In the genomic region with DNA sequence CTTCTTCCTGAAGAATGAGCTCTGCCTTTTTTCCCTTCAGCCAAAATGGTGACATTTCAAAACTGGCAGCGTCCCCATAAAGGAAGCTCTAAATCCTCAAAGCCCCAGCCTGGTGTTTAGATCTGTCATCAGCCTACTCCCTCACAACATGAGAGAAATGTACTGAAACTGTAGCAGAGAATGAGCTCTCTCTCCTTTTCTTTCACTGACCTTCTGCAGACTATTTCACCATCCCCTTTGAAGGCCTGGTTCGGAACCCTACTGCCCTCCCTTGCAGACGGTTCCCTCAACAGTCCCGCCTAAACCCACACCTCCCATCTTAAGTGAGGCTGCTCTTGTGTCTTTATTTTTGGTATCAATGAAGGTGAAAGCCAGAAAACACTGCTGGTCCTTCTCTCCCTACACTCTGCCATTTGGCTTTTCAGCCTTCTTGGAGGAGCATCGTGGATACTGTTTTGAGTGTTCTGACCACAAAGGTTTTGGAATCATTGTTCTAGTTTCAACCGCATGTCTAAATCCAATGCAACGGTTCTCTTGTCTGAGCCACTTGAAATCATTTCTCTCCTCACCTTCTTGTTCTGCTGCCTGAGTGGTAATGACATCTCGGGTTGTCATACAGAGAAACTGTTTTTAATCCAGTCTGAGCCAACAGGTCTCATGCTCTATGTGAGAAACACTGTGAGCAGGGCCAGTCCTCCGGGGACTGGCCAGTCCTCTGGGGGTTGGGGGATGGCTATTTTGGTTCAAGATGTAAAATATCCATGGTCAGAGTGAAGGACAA, we compare ENCODE assay signal across 10 cellular contexts. TPM values are rescaled to one million over a fixed set of nuclear protein-coding genes. Genes with fewer than 3 reads are reported as not detected.
DNase-seq lines count a peak whose midpoint lies in the region; ATAC-seq and TF ChIP-seq lines count a peak whose summit lies in the region.
"Had no signal": no experiment of that assay in that cellular context is flagged by ENCODE, and none has a peak within 500 bp of the region (broad histone marks: within the 10 kb centered on the region; RNA-seq: fewer than 3 reads in every experiment).

No MANE protein-coding gene starts in this region.

- 0 out of 2 replicates have a peak overlapping the region, but pooled peaks have one; percentile 13 for H2AFZ ChIP-seq in OCI-LY7 (ENCODE audit: low read length)
- H2AFZ ChIP-seq: PC-9 had no signal

- H3K4me2 ChIP-seq in OCI-LY7 (ENCODE audit: low read length), result no peak overlapping the region
- H3K4me2 ChIP-seq: PC-9 had no signal

- no peaks in the 10 kb centered on the region for H4K20me1 ChIP-seq in OCI-LY7 (ENCODE audit: insufficient read depth, low read length)

- no peak overlapping the region for H3K4me3 ChIP-seq in OCI-LY7 (ENCODE audit: low read depth, low read length, poor library complexity, severe bottlenecking)
- H3K4me3 ChIP-seq: PC-9 had no signal

- intact Hi-C loops in OCI-LY7 (cut with micrococcal nuclease; ENCODE audit: unreplicated experiment), result no loop called here

- ATAC-seq in HG02642 (IDR thresholded peaks at IDR 0.05; ENCODE audit: poor library complexity, unreplicated experiment), result peak; percentile 69
- peak; percentile 66 to 67 for ATAC-seq in natural killer cell treated with Interleukin-12 subunit alpha and Interleukin-12 subunit beta and Interleukin-15 and Interleukin-18, amount 100 ng/mL, for 72 hours

- DNase-seq in activated CD4-positive, alpha-beta T cell treated with anti-CD3 and anti-CD28 coated beads for 48 hours, result peak; percentile 51
- no peak for DNase-seq in activated CD4-positive, alpha-beta T cell treated with anti-CD3 and anti-CD28 coated beads for 1 hour
- DNase-seq in OCI-LY7 (ENCODE audit: low spot score) (no peak), superior temporal gyrus (ENCODE audit: extremely low spot score) (no peak), DMS153 treated with DMSO at 0.1 percent for 48 hours (lab: John Stamatoyannopoulos, UW; ENCODE audit: unreplicated experiment) (no peak), kidney glomerular epithelial cell (lab: John Stamatoyannopoulos, UW) (no peak)
- DNase-seq in natural killer cell treated with Interleukin-12 subunit alpha and Interleukin-12 subunit beta and Interleukin-15 and Interleukin-18, amount 100 ng/mL, for 72 hours (ENCODE audit: low spot score), result peak; percentile 67
- DNase-seq: PC-9; stimulated activated CD4-positive, alpha-beta T cell treated with anti-CD3 and anti-CD28 coated beads, Interleukin-12 subunit alpha, Interleukin-12 subunit beta, amount 100 ng/mL, for 4 hours had no signal

- H3K36me3 ChIP-seq in OCI-LY7 (ENCODE audit: insufficient read depth, low read length), result no peaks in the 10 kb centered on the region

- H3K79me2 ChIP-seq in OCI-LY7 (ENCODE audit: insufficient read depth, low read depth, low read length), result no peaks in the 10 kb centered on the region

- peaks cover 65% of the 10 kb centered on the region for H3K36me3 Mint-ChIP-seq in natural killer cell treated with Interleukin-12 subunit alpha and Interleukin-12 subunit beta and Interleukin-15 and Interleukin-18, amount 100 ng/mL, for 72 hours

- no peaks in the 10 kb centered on the region for H3K9me3 ChIP-seq in OCI-LY7 (ENCODE audit: low read length)

- no peaks in the 10 kb centered on the region for H3K9me3 Mint-ChIP-seq in natural killer cell treated with Interleukin-12 subunit alpha and Interleukin-12 subunit beta and Interleukin-15 and Interleukin-18, amount 100 ng/mL, for 72 hours

- H3K27me3 Mint-ChIP-seq in natural killer cell treated with Interleukin-12 subunit alpha and Interleukin-12 subunit beta and Interleukin-15 and Interleukin-18, amount 100 ng/mL, for 72 hours, result no peaks in the 10 kb centered on the region

- no peak for TF ChIP-seq CTCF in OCI-LY7 (conservative IDR thresholded peaks at IDR 0.05; ENCODE audit: low read length)

- POLR2A ChIA-PET in OCI-LY7 (lab: Charles Lee), result interaction anchor here (0.6 to 0.7 kb wide), 2 partner anchors 37 to 864 kb away, joined by 3 read pairs; no protein-coding TSS in a partner anchor

- H3K4me3 Mint-ChIP-seq in natural killer cell treated with Interleukin-12 subunit alpha and Interleukin-12 subunit beta and Interleukin-15 and Interleukin-18, amount 100 ng/mL, for 72 hours, result peak overlapping the region; percentile 80

- no peaks in the 10 kb centered on the region for H3K9me2 ChIP-seq in OCI-LY7 (ENCODE audit: insufficient read depth, low read length)

- H3K4me1 Mint-ChIP-seq in natural killer cell treated with Interleukin-12 subunit alpha and Interleukin-12 subunit beta and Interleukin-15 and Interleukin-18, amount 100 ng/mL, for 72 hours (ENCODE audit: low read depth in 2 of 2), result peaks cover 69 to 82% of the 10 kb centered on the region in 2 donors

- CTCF ChIA-PET in OCI-LY7 (lab: Charles Lee; ENCODE audit: unreplicated experiment), result no interaction called here

- no TSS peak for BruUV-seq in OCI-LY7 (replicated peaks; lab: Mats Ljungman, UMichigan)

- peaks cover 15% of the 10 kb centered on the region for H3K4me1 ChIP-seq in OCI-LY7 (ENCODE audit: insufficient read depth, low read length, poor library complexity, severe bottlenecking)

- no peak overlapping the region for H3K27ac ChIP-seq in OCI-LY7 (ENCODE audit: low read depth, low read length, poor library complexity, severe bottlenecking)
- H3K27ac ChIP-seq: PC-9 had no signal

- peak overlapping the region; percentile 89 to 93 for H3K27ac Mint-ChIP-seq in natural killer cell treated with Interleukin-12 subunit alpha and Interleukin-12 subunit beta and Interleukin-15 and Interleukin-18, amount 100 ng/mL, for 72 hours

RNA-seq across cellular contexts. Expression of gene ITK, which starts 39.0 kb away (rescaled TPM):
- 0.05 TPM in 1 of 2 replicates, not detected in the other for total RNA-seq in OCI-LY7 (2014; rRNA removed; shearing (Covaris generic))
- not detected in 2 replicates for total RNA-seq in OCI-LY7 (2022)
- 100 to 1,000 TPM; 153 to 225 TPM for total RNA-seq in natural killer cell treated with Interleukin-12 subunit alpha and Interleukin-12 subunit beta and Interleukin-15 and Interleukin-18, amount 100 ng/mL, for 72 hours
- total RNA-seq: PC-9 had no signal

RNA-seq across cellular contexts. Expression of gene CYFIP2, which starts 46.2 kb away (rescaled TPM):
- 221 and 258 TPM in 2 replicates for total RNA-seq in OCI-LY7 (2014; rRNA removed; shearing (Covaris generic))
- 419 and 461 TPM in 2 replicates for total RNA-seq in OCI-LY7 (2022)
- total RNA-seq in natural killer cell treated with Interleukin-12 subunit alpha and Interleukin-12 subunit beta and Interleukin-15 and Interleukin-18, amount 100 ng/mL, for 72 hours, result 100 to 1,000 TPM; 282 to 424 TPM
- total RNA-seq: PC-9 had no signal

RNA-seq across cellular contexts. Expression of gene GARIN3, which starts 53.6 kb away (rescaled TPM):
- not detected in 2 replicates for total RNA-seq in OCI-LY7 (2014; rRNA removed; shearing (Covaris generic))
- not detected in 2 replicates for total RNA-seq in OCI-LY7 (2022)
- total RNA-seq in natural killer cell treated with Interleukin-12 subunit alpha and Interleukin-12 subunit beta and Interleukin-15 and Interleukin-18, amount 100 ng/mL, for 72 hours, result not detected
- total RNA-seq: PC-9 had no signal

Comparison
In these comparisons a context has a peak if more than half of its experiments do, and no peak if none do; other contexts are left out.
1. DNase-seq: peak in activated CD4-positive, alpha-beta T cell treated with anti-CD3 and anti-CD28 coated beads for 48 hours (single experiment) and natural killer cell treated with Interleukin-12 subunit alpha and Interleukin-12 subunit beta and Interleukin-15 and Interleukin-18, amount 100 ng/mL, for 72 hours (single experiment); none in activated CD4-positive, alpha-beta T cell treated with anti-CD3 and anti-CD28 coated beads for 1 hour (single experiment), OCI-LY7 (single experiment), superior temporal gyrus (single experiment), DMS153 treated with DMSO at 0.1 percent for 48 hours (single experiment) and kidney glomerular epithelial cell (single experiment).
2. RNA of gene ITK, which starts 39.0 kb away (total RNA-seq): 153 to 225 TPM in natural killer cell treated with Interleukin-12 subunit alpha and Interleukin-12 subunit beta and Interleukin-15 and Interleukin-18, amount 100 ng/mL, for 72 hours; 0.05 TPM in OCI-LY7; every median in the first group is over 100 times any median in the second.